ENCODE assay signal across 8 cellular contexts in genomic region chr3:179562467-179563297, GRCh38. TPM values are rescaled to one million over a fixed set of nuclear protein-coding genes. Genes with fewer than 3 reads are reported as not detected.
DNase-seq lines count a peak whose midpoint lies in the region; ATAC-seq and TF ChIP-seq lines count a peak whose summit lies in the region.

ACTL6A (plus strand) TSS chr3:179562926; CDS start chr3:179563093, 167 bp downstream.

- H3K27me3 ChIP-seq in CD8-positive, alpha-beta memory T cell (ENCODE audit: insufficient read depth, low read length, poor library complexity, severe bottlenecking): no peaks in the 10 kb centered on the region
- no peaks in the 10 kb centered on the region for H3K27me3 ChIP-seq in lung (ENCODE audit: control insufficient read depth, insufficient read depth)

- ATAC-seq in GM19468 (IDR thresholded peaks at IDR 0.05; ENCODE audit: extremely low read depth, unreplicated experiment): peak; percentile 96
- ATAC-seq in lung (ENCODE audit: insufficient read depth, low FRiP score): peak; percentile 98

- peaks cover 25 to 41% (median 26%) of the 10 kb centered on the region in 3 donors for H3K4me1 Mint-ChIP-seq in CD8-positive, alpha-beta memory T cell

- DNase-seq in CD8-positive, alpha-beta memory T cell: peak; percentile 96 to 98 (median 97)
- DNase-seq in HS-5 (ENCODE audit: low read depth): peak; percentile 98
- DNase-seq in NK-92 treated with Interleukin-12 subunit alpha and Interleukin-12 subunit beta, amount 100 ng/mL, for 24 hours (lab: John Stamatoyannopoulos, UW): peak; percentile 99
- peak; percentile 98 for DNase-seq in activated CD8-positive, alpha-beta memory T cell treated with anti-CD3 and anti-CD28 coated beads for 24 hours
- peak; percentile 98 for DNase-seq in effector CD8-positive, alpha-beta T cell (lab: John Stamatoyannopoulos, UW)
- DNase-seq in lung (ENCODE audit: low spot score): peak; percentile 100
- DNase-seq in stimulated activated CD4-positive, alpha-beta T cell treated with anti-CD3 and anti-CD28 coated beads, TNF-alpha, amount 100 ng/mL, for 4 hours (ENCODE audit: low read depth in 3 of 3): peak; percentile 96 to 98 (median 98)

- H3K9me3 ChIP-seq in CD8-positive, alpha-beta memory T cell (ENCODE audit: low read length): no peaks in the 10 kb centered on the region
- no peaks in the 10 kb centered on the region for H3K9me3 ChIP-seq in lung (ENCODE audit: control insufficient read depth in 2 of 2, insufficient read depth in 1 of 2, low read length in 1 of 2)

- WGBS in lung, 2 donors: 1% methylated on average over 54 to 65 of the region's 65 CpGs

- peaks cover 0 to 9% (median 0%) of the 10 kb centered on the region in 3 donors for H3K36me3 Mint-ChIP-seq in CD8-positive, alpha-beta memory T cell

- no peaks in the 10 kb centered on the region for H3K9me3 Mint-ChIP-seq in CD8-positive, alpha-beta memory T cell

- H3K4me3 ChIP-seq in CD8-positive, alpha-beta memory T cell (ENCODE audit: low read length): peak within 1 kb of the TSS; percentile 82
- peak within 1 kb of the TSS; percentile 80 for H3K4me3 ChIP-seq in lung

- peak within 1 kb of the TSS; percentile 57 for H3K27ac ChIP-seq in CD8-positive, alpha-beta memory T cell (ENCODE audit: low read depth, low read length)
- H3K27ac ChIP-seq in lung (ENCODE audit: low read depth in 1 of 2, low read length in 1 of 2): peak within 1 kb of the TSS; percentile 83 to 94

- POLR2A ChIA-PET in CD8-positive, alpha-beta memory T cell (lab: Charles Lee): interaction anchor here (0.6 to 1.9 kb wide), 5 partner anchors 42 to 1039 kb away, joined by 3 to 5 read pairs (median 3); partner anchors contain the start of genes MRPL47, NDUFB5, TTC14 and ZMAT3

- no peaks in the 10 kb centered on the region for H3K36me3 ChIP-seq in CD8-positive, alpha-beta memory T cell (ENCODE audit: insufficient read depth, low read length)
- H3K36me3 ChIP-seq in lung (ENCODE audit: control insufficient read depth in 2 of 2, insufficient read depth in 2 of 2, low read length in 2 of 2): no peaks in the 10 kb centered on the region

- peak within 1 kb of the TSS; percentile 89 to 100 (median 100) for H3K4me3 Mint-ChIP-seq in CD8-positive, alpha-beta memory T cell

- peaks cover 0 to 5% of the 10 kb centered on the region in 2 donors for H3K27me3 Mint-ChIP-seq in CD8-positive, alpha-beta memory T cell

- CTCF ChIA-PET in CD8-positive, alpha-beta memory T cell (lab: Charles Lee): interaction anchor here (0.8 to 2.1 kb wide), 12 partner anchors 16 to 416 kb away, joined by 3 to 5 read pairs (median 3); partner anchors contain the start of genes USP13 and ZNF639

- H3K4me1 ChIP-seq in CD8-positive, alpha-beta memory T cell (ENCODE audit: insufficient read depth, low read length): peaks cover 19% of the 10 kb centered on the region
- H3K4me1 ChIP-seq in lung (ENCODE audit: control insufficient read depth in 2 of 2, insufficient read depth in 2 of 2, low read length in 2 of 2): peaks cover 2 to 5% of the 10 kb centered on the region in 2 donors

- no peak for TF ChIP-seq CTCF in lung (IDR thresholded peaks at IDR 0.05; ENCODE audit: control extremely low read depth, extremely low read depth)

- H3K27ac Mint-ChIP-seq in CD8-positive, alpha-beta memory T cell: peak within 1 kb of the TSS; percentile 80 to 97 (median 94)

RNA-seq across cellular contexts. Expression of gene ACTL6A, which starts in this region (rescaled TPM):
- 100 to 1,000 TPM in 1 of 2 experiments, 10 to 100 TPM in 1; 96.9 to 107 TPM for total RNA-seq in CD8-positive, alpha-beta memory T cell
- polyA plus RNA-seq in CD8-positive, alpha-beta memory T cell: 46.8 TPM
- total RNA-seq in lung: 10 to 100 TPM; 35.5 to 61.2 TPM
- 10 to 100 TPM; 32.3 to 66.0 TPM for polyA plus RNA-seq in lung

Comparison
In these comparisons a context has a peak if more than half of its experiments do, and no peak if none do; other contexts are left out.
1. Peak in every context shown above with its lines: DNase-seq, ATAC-seq, H3K4me3 ChIP-seq and H3K27ac ChIP-seq.